ENCODE assay signal across 19 cellular contexts in genomic region chr1:40932004-40932403, GRCh38. TPM values are rescaled to one million over a fixed set of nuclear protein-coding genes. Genes with fewer than 3 reads are reported as not detected.
DNase-seq lines count a peak whose midpoint lies in the region; ATAC-seq, FAIRE-seq and TF ChIP-seq lines count a peak whose summit lies in the region.
"Had no signal": no experiment of that assay in that cellular context is flagged by ENCODE, and none has a peak within 500 bp of the region (broad histone marks: within the 10 kb centered on the region; RNA-seq: fewer than 3 reads in every experiment).

No MANE protein-coding gene starts in this region.

- no peak overlapping the region for H2BK5ac ChIP-seq in H9 (ENCODE audit: insufficient read length, low read length)

- no peaks in the 10 kb centered on the region for H4K20me1 ChIP-seq in H9 (ENCODE audit: control insufficient read depth, insufficient read depth, insufficient read length)

- peak; percentile 51 for DNase-seq in COR-L47 (lab: John Stamatoyannopoulos, UW)
- no peak for DNase-seq in H9
- peak; percentile 15 for DNase-seq in bronchial epithelial cell (ENCODE audit: low read depth)
- DNase-seq in iPS-NIHi7 (ENCODE audit: extremely low spot score) = peak; percentile 43
- DNase-seq in hippocampal formation (lab: John Stamatoyannopoulos, UW) = no peak
- DNase-seq: activated CD4-positive, alpha-beta T cell treated with anti-CD3 and anti-CD28 coated beads, Interleukin-2, amount 50 U/mL, for 1 hour; activated naive CD4-positive, alpha-beta T cell treated with anti-CD3 and anti-CD28 coated beads for 36 hours; aorta; HCEC 1CT; Karpas-422; mammary epithelial cell; NCI-H1105; Right ventricle myocardium superior had no signal

- H3K4me3 Mint-ChIP-seq in H9 = no peak overlapping the region; a peak in 2 of 5 replicates
- H3K4me3 Mint-ChIP-seq: activated naive CD4-positive, alpha-beta T cell treated with anti-CD3 and anti-CD28 coated beads for 36 hours had no signal

- no peak overlapping the region for H3K18ac ChIP-seq in H9 (ENCODE audit: insufficient read length, low read depth, low read length)

- peaks cover 16 to 21% of the 10 kb centered on the region in 2 experiments for H3K4me1 Mint-ChIP-seq in H9

- no peak overlapping the region for H3T11ph ChIP-seq in H9 (ENCODE audit: low read length)

- H3K79me1 ChIP-seq in H9 (ENCODE audit: insufficient read depth, low read depth, low read length, poor library complexity, severe bottlenecking) = no peaks in the 10 kb centered on the region

- H2BK20ac ChIP-seq in H9 (ENCODE audit: low read depth, low read length, poor library complexity, severe bottlenecking) = no peak overlapping the region

- no peak overlapping the region for H2AFZ ChIP-seq in H9 (ENCODE audit: low read length)

- H4K8ac ChIP-seq in H9 (replicated peaks; ENCODE audit: insufficient read length, low read depth, low read length) = no peak overlapping the region

- peak overlapping the region; percentile 29; the same call in 1 of the 2 replicates for H3K14ac ChIP-seq in H9 (ENCODE audit: insufficient read depth, low read length)

- H4K91ac ChIP-seq in H9 (ENCODE audit: insufficient read length, low read depth, low read length) = no peak overlapping the region

- no peak overlapping the region for H4K5ac ChIP-seq in H9 (ENCODE audit: insufficient read length, low read depth, low read length)

- no peaks in the 10 kb centered on the region for H3K9me3 ChIP-seq in H9 (ENCODE audit: control insufficient read depth, low read depth, low read length)
- H3K9me3 ChIP-seq: uterus had no signal

- no peak overlapping the region for H3K56ac ChIP-seq in H9 (ENCODE audit: insufficient read length, low read depth, low read length)

- peaks cover 7% of the 10 kb centered on the region; the same call in 1 of the 2 replicates for H3K4me1 ChIP-seq in H9 (ENCODE audit: insufficient read depth, low read length)
- H3K4me1 ChIP-seq: uterus had no signal

- no peak for FAIRE-seq in bronchial epithelial cell (lab: Jason Lieb, UNC)
- FAIRE-seq: colon had no signal

- H3K36me3 ChIP-seq in bronchial epithelial cell (ENCODE audit: control insufficient read depth, insufficient read depth, low read length) = no peaks in the 10 kb centered on the region
- H3K36me3 ChIP-seq: uterus had no signal

- no peak overlapping the region; a peak in 1 of 7 replicates for H3K27ac Mint-ChIP-seq in H9
- H3K27ac Mint-ChIP-seq: activated naive CD4-positive, alpha-beta T cell treated with anti-CD3 and anti-CD28 coated beads for 36 hours had no signal

- no peak overlapping the region for H2BK15ac ChIP-seq in H9 (ENCODE audit: low read depth, low read length)

- peaks cover 0 to 2% of the 10 kb centered on the region in 2 experiments; a peak in 2 of 5 replicates for H3K9me3 Mint-ChIP-seq in H9
- H3K9me3 Mint-ChIP-seq: activated naive CD4-positive, alpha-beta T cell treated with anti-CD3 and anti-CD28 coated beads for 36 hours had no signal

- no peak overlapping the region for H3K23ac ChIP-seq in H9 (ENCODE audit: insufficient read length, low read depth, low read length)

- no peak overlapping the region for H2AK5ac ChIP-seq in H9 (ENCODE audit: insufficient read length, low read length)

- H3K9ac ChIP-seq in H9 (ENCODE audit: extremely low read depth, insufficient read length, low read length) = no peak overlapping the region

- TF ChIP-seq CTCF in H9 (conservative IDR thresholded peaks at IDR 0.05) = no peak
- TF ChIP-seq CTCF in bronchial epithelial cell (IDR thresholded peaks at IDR 0.05; ENCODE audit: insufficient read depth, low read length, severe bottlenecking) = no peak

- no peaks in the 10 kb centered on the region for H3K23me2 ChIP-seq in H9 (ENCODE audit: insufficient read length, low read depth, low read length, poor library complexity, severe bottlenecking)

- no peak overlapping the region for H3K4me3 ChIP-seq in bronchial epithelial cell (ENCODE audit: low read depth, low read length)
- H3K4me3 ChIP-seq: uterus had no signal

- no peak overlapping the region for H3K4ac ChIP-seq in H9 (ENCODE audit: low read depth, low read length)

- H3K27me3 ChIP-seq in H9 (ENCODE audit: insufficient read depth, low read length) = no peaks in the 10 kb centered on the region
- H3K27me3 ChIP-seq in bronchial epithelial cell (ENCODE audit: control insufficient read depth, insufficient read depth, low read length) = no peaks in the 10 kb centered on the region
- H3K27me3 ChIP-seq: uterus had no signal

- H3K27ac ChIP-seq in H9 (ENCODE audit: insufficient read length, low read depth, low read length) = no peak overlapping the region
- H3K27ac ChIP-seq: uterus had no signal

- no peak overlapping the region for H2BK120ac ChIP-seq in H9 (ENCODE audit: low read depth, low read length, poor library complexity, severe bottlenecking)

- no peaks in the 10 kb centered on the region; the same call in 1 of the 2 replicates for H3K79me2 ChIP-seq in H9 (ENCODE audit: insufficient read depth, low read length)

- H2BK12ac ChIP-seq in H9 (ENCODE audit: insufficient read length, low read depth, low read length) = no peak overlapping the region

- no CpG with 5 or more reads among the region's 4 CpGs for WGBS in H9 (ENCODE audit: extremely low coverage, insufficient read length, low lambda C conversion rate)

- ATAC-seq in GM19023 (IDR thresholded peaks at IDR 0.05; ENCODE audit: unreplicated experiment) = no peak
- ATAC-seq in HG03039 (IDR thresholded peaks at IDR 0.05; ENCODE audit: unreplicated experiment) = no peak
- no peak for ATAC-seq in activated CD4-positive, CD25-positive, alpha-beta regulatory T cell treated with anti-CD3 and anti-CD28 coated beads, Interleukin-2, amount 50 U/mL, for 24 hours
- ATAC-seq: sciatic nerve had no signal

- H3K36me3 Mint-ChIP-seq in H9 (ENCODE audit: insufficient read depth in 1 of 3, low read depth in 3 of 3) = no peaks in the 10 kb centered on the region

- H3K27me3 Mint-ChIP-seq in H9 (ENCODE audit: low read depth) = no peaks in the 10 kb centered on the region; the same call in 1 of the 2 replicates

- H3K4me2 ChIP-seq in H9 (ENCODE audit: insufficient read depth, insufficient read length, low read length) = no peak overlapping the region

RNA-seq across cellular contexts. Expression of gene CTPS1, which starts 47.5 kb away (rescaled TPM):
- total RNA-seq in H9 (2021) (100 and 105 TPM in 2 replicates), bronchial epithelial cell (33.7 and 36.6 TPM in 2 replicates)

Comparison
In these comparisons a context has a peak if more than half of its experiments do, and no peak if none do; other contexts are left out.
1. DNase-seq: peak in COR-L47 (single experiment), bronchial epithelial cell (single experiment) and iPS-NIHi7 (single experiment); none in H9 (single experiment) and hippocampal formation (0 of 2).